Comparison of ENCODE assay signal across 31 cellular contexts in the genomic region with DNA sequence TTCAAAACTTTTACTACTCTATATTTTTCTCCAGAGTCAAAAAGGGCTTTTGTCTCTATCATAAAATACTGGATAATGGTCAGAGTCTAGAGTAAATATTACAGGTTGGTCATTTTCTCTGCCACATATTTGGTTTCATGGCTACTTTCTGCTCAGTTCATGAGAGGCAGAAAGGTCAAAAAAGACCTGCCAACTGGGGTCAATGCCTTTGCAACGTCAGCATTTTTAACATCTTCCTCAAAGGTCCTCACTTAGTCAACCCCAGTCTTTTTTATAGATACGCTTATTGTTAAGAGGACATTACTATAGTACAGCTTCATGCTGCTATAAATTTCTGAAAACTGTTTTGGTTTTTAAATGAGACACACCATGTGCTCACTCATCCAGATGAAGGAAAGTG.
"Had no signal": no experiment of that assay in that cellular context is flagged by ENCODE, and none has a peak within 500 bp of the region (broad histone marks: within the 10 kb centered on the region; RNA-seq: fewer than 3 reads in every experiment).

No MANE protein-coding gene starts in this region.

- H3K79me2 ChIP-seq: parathyroid adenoma had no signal

- H3K4me2 ChIP-seq: neural progenitor cell, smooth muscle cell had no signal

- H3K4me1 Mint-ChIP-seq: natural killer cell; nephron; neural progenitor cell; stimulated activated memory B cell treated with anti-CD40 and anti-IgM and Interleukin-4, amounts not matched to agents 10 μg/mL and 1 μg/mL and 100 μg/mL, for 72 hours; stimulated activated naive CD8-positive, alpha-beta T cell treated with anti-CD3 and anti-CD28 coated beads, Interleukin-15, amount 100 ng/mL, for 72 hours had no signal

- H3K36me3 ChIP-seq: neural progenitor cell, ovary, spleen, suprapubic skin, tibial artery, transverse colon, upper lobe of right lung, uterus had no signal

- H3K4me3 Mint-ChIP-seq: natural killer cell; nephron; neural progenitor cell; stimulated activated memory B cell treated with anti-CD40 and anti-IgM and Interleukin-4, amounts not matched to agents 10 μg/mL and 1 μg/mL and 100 μg/mL, for 72 hours; stimulated activated naive CD8-positive, alpha-beta T cell treated with anti-CD3 and anti-CD28 coated beads, Interleukin-15, amount 100 ng/mL, for 72 hours; type B pancreatic cell had no signal

- H3K9ac ChIP-seq: neural progenitor cell, parathyroid adenoma had no signal

- H3K27me3 ChIP-seq: neural progenitor cell, ovary, spleen, suprapubic skin, testis, tibial artery, upper lobe of right lung, uterus had no signal

- H3K4me3 ChIP-seq: neural progenitor cell, ovary, psoas muscle, skin epidermis, smooth muscle cell, spleen, suprapubic skin, testis, tibial artery, transverse colon, upper lobe of right lung, uterus had no signal

- H3K9me3 ChIP-seq: ovary, psoas muscle, spleen, suprapubic skin, testis, tibial artery, transverse colon, upper lobe of right lung, uterus had no signal

- H2AFZ ChIP-seq: neural progenitor cell, parathyroid adenoma had no signal

- ATAC-seq: natural killer cell; psoas muscle; right cardiac atrium; sciatic nerve; stimulated activated memory B cell treated with anti-CD40 and anti-IgM and Interleukin-4, amounts not matched to agents 10 μg/mL and 1 μg/mL and 100 μg/mL, for 72 hours; stimulated activated naive CD8-positive, alpha-beta T cell treated with anti-CD3 and anti-CD28 coated beads, Interleukin-15, amount 100 ng/mL, for 72 hours; stimulated activated naive CD8-positive, alpha-beta T cell treated with anti-CD3 and anti-CD28 coated beads, Interleukin-15, Interleukin-2, amounts not matched to agents 100 U/mL and 50 U/mL, for 24 hours; upper lobe of right lung had no signal

- H3K27ac Mint-ChIP-seq: natural killer cell; nephron; neural progenitor cell; progenitor cell of endocrine pancreas; stimulated activated memory B cell treated with anti-CD40 and anti-IgM and Interleukin-4, amounts not matched to agents 10 μg/mL and 1 μg/mL and 100 μg/mL, for 72 hours; stimulated activated naive CD8-positive, alpha-beta T cell treated with anti-CD3 and anti-CD28 coated beads, Interleukin-15, amount 100 ng/mL, for 72 hours; type B pancreatic cell had no signal

- H3K27ac ChIP-seq: neural progenitor cell, ovary, parathyroid adenoma, psoas muscle, skin epidermis, spleen, suprapubic skin, testis, tibial artery, transverse colon, upper lobe of right lung, uterus had no signal

- H3K9me3 Mint-ChIP-seq: natural killer cell; nephron; neural progenitor cell; stimulated activated memory B cell treated with anti-CD40 and anti-IgM and Interleukin-4, amounts not matched to agents 10 μg/mL and 1 μg/mL and 100 μg/mL, for 72 hours; stimulated activated naive CD8-positive, alpha-beta T cell treated with anti-CD3 and anti-CD28 coated beads, Interleukin-15, amount 100 ng/mL, for 72 hours; type B pancreatic cell had no signal

- DNase-seq: natural killer cell; occipital lobe; ovary; posterior cingulate gyrus; psoas muscle; right cardiac atrium; spleen; stimulated activated CD4-positive, alpha-beta T cell treated with anti-CD3 and anti-CD28 coated beads, Interleukin-12 subunit alpha, Interleukin-12 subunit beta, amount 100 ng/mL, for 4 hours; stimulated activated CD4-positive, alpha-beta T cell treated with anti-CD3 and anti-CD28 coated beads, Interleukin-1b, Interleukin-23, amount 100 ng/mL, for 48 hours; stimulated activated CD4-positive, alpha-beta T cell treated with anti-CD3 and anti-CD28 coated beads, Interleukin-4, amount 100 ng/mL, for 1 hour; stimulated activated CD4-positive, alpha-beta T cell treated with anti-CD3 and anti-CD28 coated beads, Interleukin-4, amount 100 ng/mL, for 4 hours; stimulated activated CD8-positive, alpha-beta memory T cell treated with anti-CD3 and anti-CD28 coated beads, Interleukin-4, amount 100 ng/mL, for 48 hours; stimulated activated naive CD4-positive, alpha-beta T cell; stimulated activated naive CD8-positive, alpha-beta T cell treated with anti-CD3 and anti-CD28 coated beads, Interleukin-15, amount 100 ng/mL, for 72 hours; stimulated activated naive CD8-positive, alpha-beta T cell treated with anti-CD3 and anti-CD28 coated beads, Interleukin-15, Interleukin-2, amounts not matched to agents 100 U/mL and 50 U/mL, for 24 hours; substantia nigra; testis; tibial artery; transverse colon; upper lobe of right lung; uterus had no signal

- H3K27me3 Mint-ChIP-seq: progenitor cell of endocrine pancreas; stimulated activated naive CD8-positive, alpha-beta T cell treated with anti-CD3 and anti-CD28 coated beads, Interleukin-15, amount 100 ng/mL, for 72 hours; type B pancreatic cell had no signal

- H3K4me1 ChIP-seq: neural progenitor cell, parathyroid adenoma, psoas muscle, spleen, suprapubic skin, testis, tibial artery, transverse colon, upper lobe of right lung, uterus had no signal

- H3K36me3 Mint-ChIP-seq: natural killer cell; neural progenitor cell; stimulated activated memory B cell treated with anti-CD40 and anti-IgM and Interleukin-4, amounts not matched to agents 10 μg/mL and 1 μg/mL and 100 μg/mL, for 72 hours; type B pancreatic cell had no signal
